ENCODE assay signal across 8 cellular contexts in genomic region chr12:89706551-89707348, GRCh38. TPM values are rescaled to one million over a fixed set of nuclear protein-coding genes. Genes with fewer than 3 reads are reported as not detected.
A peak's percentile ranks its signal among the peaks of the same experiment; 100 is the strongest.
DNase-seq lines count a peak whose midpoint lies in the region; ATAC-seq and TF ChIP-seq lines count a peak whose summit lies in the region.

No MANE protein-coding gene starts in this region.

- peak overlapping the region; percentile 95 for H3K9ac ChIP-seq in GM23248

- WGBS in GM23248 (ENCODE audit: low coverage in 1 of 2, low lambda C conversion rate in 2 of 2, missing lambda C conversion rate in 2 of 2), 2 experiments = 41 to 43% methylated on average over 13 of the region's 13 CpGs

- DNase-seq in AG09309 (ENCODE audit: low read depth) = no peak
- DNase-seq in GM23248 = peak; percentile 73
- peak; percentile 58 to 73 for DNase-seq in SJCRH30
- peak; percentile 25 for DNase-seq in epithelial cell of esophagus (ENCODE audit: low read depth)
- no peak for DNase-seq in epidermal melanocyte (ENCODE audit: insufficient read length, low spot score)
- DNase-seq in SW 1271 (lab: John Stamatoyannopoulos, UW) = no peak

- TF ChIP-seq CTCF in AG09309 (IDR thresholded peaks at IDR 0.05; ENCODE audit: control insufficient read depth, insufficient read depth, low read depth, low read length, missing control alignments) (no peak), epithelial cell of esophagus (IDR thresholded peaks at IDR 0.05; ENCODE audit: insufficient read depth, low read depth, low read length, missing control alignments) (no peak), neutrophil (IDR thresholded peaks at IDR 0.05) (no peak)

- H3K9me3 ChIP-seq in GM23248 (ENCODE audit: low read depth) = no peaks in the 10 kb centered on the region
- H3K9me3 ChIP-seq in SJCRH30 (replicated peaks) = no peaks in the 10 kb centered on the region
- H3K9me3 ChIP-seq in neutrophil = no peaks in the 10 kb centered on the region

- peaks cover 66% of the 10 kb centered on the region for H3K79me2 ChIP-seq in GM23248 (ENCODE audit: insufficient read depth)

- H3K4me3 ChIP-seq in AG09309 (ENCODE audit: control insufficient read depth, low read depth, low read length) (peak overlapping the region; percentile 97), GM23248 (peak overlapping the region; percentile 90), SJCRH30 (peak overlapping the region; percentile 87), epithelial cell of esophagus (ENCODE audit: low read length) (peak overlapping the region; percentile 55), neutrophil (ENCODE audit: low read depth in 1 of 2, low read length in 1 of 2) (peak overlapping the region; percentile 89 to 91)

- no peaks in the 10 kb centered on the region for H3K9me2 ChIP-seq in GM23248 (ENCODE audit: insufficient read depth)

- in situ Hi-C loops in GM23248 (cut with MboI) = no loop called here

- H3K4me2 ChIP-seq in GM23248 (ENCODE audit: unreplicated experiment) = peak overlapping the region; percentile 76

- H3K27ac ChIP-seq in GM23248 = peak overlapping the region; percentile 90; the same call in 1 of the 2 replicates
- H3K27ac ChIP-seq in SJCRH30 = peak overlapping the region; percentile 96
- no peak overlapping the region for H3K27ac ChIP-seq in neutrophil

- peaks cover 13% of the 10 kb centered on the region; the same call in 1 of the 2 replicates for H3F3A ChIP-seq in GM23248 (ENCODE audit: insufficient read depth)

- peak overlapping the region; percentile 66 for H2AFZ ChIP-seq in GM23248

- ATAC-seq in GM18873 (IDR thresholded peaks at IDR 0.05; ENCODE audit: low FRiP score, unreplicated experiment) = no peak

- H3K4me1 ChIP-seq in GM23248 (ENCODE audit: insufficient read depth) = peaks cover 27% of the 10 kb centered on the region
- H3K4me1 ChIP-seq in SJCRH30 = peaks cover 20% of the 10 kb centered on the region
- peaks cover 14 to 22% of the 10 kb centered on the region in 2 experiments for H3K4me1 ChIP-seq in neutrophil (ENCODE audit: control insufficient read depth in 1 of 2, insufficient read depth in 1 of 2, low read depth in 1 of 2, low read length in 1 of 2)

- no peaks in the 10 kb centered on the region for H3K27me3 ChIP-seq in GM23248 (replicated peaks; ENCODE audit: insufficient read depth)
- H3K27me3 ChIP-seq in SJCRH30 = no peaks in the 10 kb centered on the region
- peaks cover 35% of the 10 kb centered on the region for H3K27me3 ChIP-seq in neutrophil

- no peaks in the 10 kb centered on the region for H3K36me3 ChIP-seq in GM23248 (ENCODE audit: low read depth)
- peaks cover 11% of the 10 kb centered on the region for H3K36me3 ChIP-seq in SJCRH30
- no peaks in the 10 kb centered on the region for H3K36me3 ChIP-seq in neutrophil

- peaks cover 1% of the 10 kb centered on the region; the same call in 1 of the 2 replicates for H4K20me1 ChIP-seq in GM23248 (ENCODE audit: insufficient read depth)

RNA-seq across cellular contexts. Expression of gene ATP2B1, which starts 1.9 kb away (rescaled TPM):
- 34.5 and 42.4 TPM in 2 replicates for total RNA-seq in GM23248 (2014; rRNA removed; shearing (Covaris generic))
- 78.5 and 80.1 TPM in 2 replicates for polyA plus RNA-seq in GM23248 (2016; fragmentation: Nextera tagmentation; extraction: Ambion mirVana)
- 160 and 181 TPM in 2 replicates for total RNA-seq in SJCRH30 (2014; rRNA removed; shearing (Covaris generic))

Comparison
In these comparisons a context has a peak if more than half of its experiments do, and no peak if none do; other contexts are left out.
1. DNase-seq: peak in GM23248 (single experiment), SJCRH30 (2 of 2) and epithelial cell of esophagus (single experiment); none in AG09309 (single experiment), epidermal melanocyte (single experiment) and SW 1271 (0 of 2).
2. Peak in every context shown above with its lines, with median percentiles within 50 percentile points of each other: H3K4me3 ChIP-seq.